8 cellular contexts compared by ENCODE assay signal in genomic region chr6:45081634-45082033, GRCh38.
"Had no signal": no experiment of that assay in that cellular context is flagged by ENCODE, and none has a peak within 500 bp of the region (broad histone marks: within the 10 kb centered on the region; RNA-seq: fewer than 3 reads in every experiment).

No MANE protein-coding gene starts in this region.

- DNase-seq: H7, HFFc6, KBM-7 had no signal

- ATAC-seq: GM23338, HCT116 had no signal

- FAIRE-seq: HTR-8/SVneo had no signal

- H2AFZ ChIP-seq: GM23338 had no signal

- H3K4me3 ChIP-seq: GM23338, HAP-1 had no signal

- H3K4me2 ChIP-seq: GM23338, KMS-11 had no signal

- H3K36me3 ChIP-seq: HAP-1 had no signal

- H3K9ac ChIP-seq: KMS-11 had no signal

- H3K27ac ChIP-seq: KMS-11 had no signal
